In the genomic region with DNA sequence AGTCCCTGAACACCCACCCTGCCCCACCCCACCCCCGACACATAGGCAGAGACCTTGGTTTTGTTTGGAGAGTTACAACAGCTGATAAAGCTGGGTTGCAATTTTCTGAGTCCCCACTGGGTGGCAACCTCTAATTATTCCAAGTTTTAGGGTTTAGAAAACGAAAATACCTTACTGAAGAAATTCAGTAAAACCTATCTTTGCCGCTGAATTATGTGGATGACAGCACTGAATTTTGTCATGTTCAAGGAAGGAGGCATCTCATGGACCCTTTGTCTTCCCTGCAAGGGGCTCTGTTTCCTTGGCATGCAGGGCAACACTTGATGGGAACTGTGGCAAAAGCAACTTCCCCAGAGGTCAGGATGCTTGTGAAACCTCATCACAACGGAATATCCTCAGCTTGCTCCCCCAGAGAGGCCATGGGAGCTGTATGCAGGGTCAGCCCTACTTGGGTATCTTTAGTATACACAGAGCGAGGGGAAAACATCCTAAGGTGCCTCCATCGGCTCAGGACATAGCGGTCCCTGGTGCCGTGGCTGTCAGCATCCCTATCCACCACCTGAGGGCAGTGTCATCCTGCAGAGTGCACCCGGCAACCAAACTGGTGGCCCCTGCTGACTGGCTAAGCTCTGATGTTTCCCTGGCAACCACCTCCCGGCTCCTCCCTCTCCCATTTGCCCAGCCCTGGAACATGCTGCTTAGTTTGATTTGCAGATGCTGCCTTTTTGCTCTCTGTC, we compare ENCODE assay signal across 8 cellular contexts.
DNase-seq lines count a peak whose midpoint lies in the region; ATAC-seq and TF ChIP-seq lines count a peak whose summit lies in the region.

No MANE protein-coding gene starts in this region.

- H3K4me1 ChIP-seq in DND-41 (ENCODE audit: insufficient read depth, low read length) (no peaks in the 10 kb centered on the region), prostate gland (replicated peaks) (no peaks in the 10 kb centered on the region)

- intact Hi-C loops in cardiac septum (cut with DNase I) = loop anchor here (1.0 to 5.0 kb wide), 2 partner anchors 291 to 533 kb away; no protein-coding TSS in a partner anchor
- intact Hi-C loops in prostate gland (cut with DNase I) = no loop called here

- peaks cover 4% of the 10 kb centered on the region for H3K9me3 Mint-ChIP-seq in activated naive CD8-positive, alpha-beta T cell treated with anti-CD3 and anti-CD28 coated beads, Interleukin-2, amount 50 U/mL, for 24 hours

- TF ChIP-seq CTCF in DND-41 (IDR thresholded peaks at IDR 0.05; ENCODE audit: borderline replicate concordance, extremely low read depth, low read length, poor library complexity, severe bottlenecking) = peak; percentile 85
- TF ChIP-seq CTCF in prostate gland (IDR thresholded peaks at IDR 0.05) = peak; percentile 90 to 99 (median 95)

- H3K9me3 ChIP-seq in DND-41 (ENCODE audit: insufficient read depth, low read length, severe bottlenecking) (no peaks in the 10 kb centered on the region), prostate gland (no peaks in the 10 kb centered on the region)

- 16% methylated on average over 10 of the region's 10 CpGs for WGBS in prostate gland

- no peaks in the 10 kb centered on the region for H3K27me3 Mint-ChIP-seq in activated naive CD8-positive, alpha-beta T cell treated with anti-CD3 and anti-CD28 coated beads, Interleukin-2, amount 50 U/mL, for 24 hours

- ATAC-seq in DND-41 (ENCODE audit: insufficient read depth, low read depth) = peak; percentile 98
- peak; percentile 96 for ATAC-seq in activated naive CD8-positive, alpha-beta T cell treated with anti-CD3 and anti-CD28 coated beads, Interleukin-2, amount 50 U/mL, for 24 hours
- ATAC-seq in GM21717 (IDR thresholded peaks at IDR 0.05; ENCODE audit: unreplicated experiment) = no peak

- H3K36me3 Mint-ChIP-seq in activated naive CD8-positive, alpha-beta T cell treated with anti-CD3 and anti-CD28 coated beads, Interleukin-2, amount 50 U/mL, for 24 hours (ENCODE audit: low read depth) = no peaks in the 10 kb centered on the region

- no peaks in the 10 kb centered on the region for H3K79me2 ChIP-seq in DND-41 (ENCODE audit: insufficient read depth, low read length)

- H3K27ac ChIP-seq in DND-41 (ENCODE audit: low read length) = no peak overlapping the region
- H3K27ac ChIP-seq in prostate gland = no peak overlapping the region

- H3K4me2 ChIP-seq in DND-41 (ENCODE audit: insufficient read depth, low read length) = no peak overlapping the region

- H3K4me3 ChIP-seq in DND-41 (ENCODE audit: low read depth in 1 of 2, low read length in 2 of 2) (no peak overlapping the region), prostate gland (no peak overlapping the region)

- no peak for TF ChIP-seq POLR2A in prostate gland (IDR thresholded peaks at IDR 0.05)

- DNase-seq in DND-41 (peak; percentile 81), GOT3 (lab: John Stamatoyannopoulos, UW) (peak; percentile 66), NAMALWA (ENCODE audit: low spot score) (peak; percentile 92), SW 1271 (lab: John Stamatoyannopoulos, UW) (peak; percentile 63 to 93), cardiac septum (ENCODE audit: low spot score) (peak; percentile 92), prostate gland (ENCODE audit: low spot score) (peak; percentile 95)
- DNase-seq in activated naive CD8-positive, alpha-beta T cell treated with anti-CD3 and anti-CD28 coated beads, Interleukin-2, amount 50 U/mL, for 24 hours = peak; percentile 77

- H3K9ac ChIP-seq in DND-41 (ENCODE audit: low read depth, low read length) = no peak overlapping the region

- no peak overlapping the region for H3K27ac Mint-ChIP-seq in activated naive CD8-positive, alpha-beta T cell treated with anti-CD3 and anti-CD28 coated beads, Interleukin-2, amount 50 U/mL, for 24 hours

- H3K36me3 ChIP-seq in DND-41 (ENCODE audit: insufficient read depth, low read length) (no peaks in the 10 kb centered on the region), prostate gland (no peaks in the 10 kb centered on the region)

- H4K20me1 ChIP-seq in DND-41 (ENCODE audit: insufficient read depth, low read length) = peaks cover 6% of the 10 kb centered on the region

- H3K4me3 Mint-ChIP-seq in activated naive CD8-positive, alpha-beta T cell treated with anti-CD3 and anti-CD28 coated beads, Interleukin-2, amount 50 U/mL, for 24 hours = no peak overlapping the region

- H2AFZ ChIP-seq in DND-41 (ENCODE audit: low read depth, low read length) = no peak overlapping the region

- no peaks in the 10 kb centered on the region for H3K27me3 ChIP-seq in DND-41 (ENCODE audit: insufficient read depth, low read length, poor library complexity)
- no peaks in the 10 kb centered on the region for H3K27me3 ChIP-seq in prostate gland (replicated peaks; ENCODE audit: insufficient read depth)

- no peaks in the 10 kb centered on the region for H3K4me1 Mint-ChIP-seq in activated naive CD8-positive, alpha-beta T cell treated with anti-CD3 and anti-CD28 coated beads, Interleukin-2, amount 50 U/mL, for 24 hours
